ENCODE assay signal across 22 cellular contexts in the genomic region with DNA sequence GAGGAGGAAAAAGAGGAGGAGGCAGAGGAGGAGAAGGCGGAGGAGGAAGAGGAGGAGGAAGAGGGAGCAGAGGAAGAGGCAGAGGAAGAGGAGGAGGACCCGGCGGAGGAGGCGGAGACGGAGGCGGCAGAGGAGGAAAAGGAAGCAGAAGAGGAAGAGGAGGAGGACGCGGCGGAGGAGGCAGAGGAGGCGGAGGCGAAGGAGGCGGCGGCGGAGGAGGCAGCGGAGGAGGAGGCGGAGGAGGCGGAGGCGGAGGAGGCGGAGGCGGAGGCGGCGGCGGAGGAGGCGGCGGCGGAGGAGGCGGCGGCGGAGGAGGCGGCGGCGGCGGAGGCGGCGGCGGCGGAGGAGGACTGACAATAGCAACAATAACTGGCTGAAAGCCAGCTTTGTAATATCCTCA.
DNase-seq lines count a peak whose midpoint lies in the region; ATAC-seq and TF ChIP-seq lines count a peak whose summit lies in the region.
"Had no signal": no experiment of that assay in that cellular context is flagged by ENCODE, and none has a peak within 500 bp of the region (broad histone marks: within the 10 kb centered on the region; RNA-seq: fewer than 3 reads in every experiment).

No MANE protein-coding gene starts in this region.

- H2BK12ac ChIP-seq in H9 (ENCODE audit: insufficient read length, low read depth, low read length), result no peak overlapping the region

- peak overlapping the region; percentile 26 for H3K27ac Mint-ChIP-seq in stimulated activated naive CD8-positive, alpha-beta T cell treated with anti-CD3 and anti-CD28 coated beads, Interleukin-15, Interleukin-2, amounts not matched to agents 100 ng/mL and 50 ng/mL, for 24 hours
- no peak overlapping the region for H3K27ac Mint-ChIP-seq in H9
- H3K27ac Mint-ChIP-seq: HFFc6 had no signal

- H3K9me3 Mint-ChIP-seq in stimulated activated naive CD8-positive, alpha-beta T cell treated with anti-CD3 and anti-CD28 coated beads, Interleukin-15, Interleukin-2, amounts not matched to agents 100 ng/mL and 50 ng/mL, for 24 hours, result peaks cover 5% of the 10 kb centered on the region
- peaks cover 85 to 100% of the 10 kb centered on the region in 2 experiments for H3K9me3 Mint-ChIP-seq in H9

- no peak overlapping the region for H4K91ac ChIP-seq in H9 (ENCODE audit: insufficient read length, low read depth, low read length)

- H3K4ac ChIP-seq in H9 (ENCODE audit: low read depth, low read length), result no peak overlapping the region

- no peaks in the 10 kb centered on the region for H3K4me1 Mint-ChIP-seq in stimulated activated naive CD8-positive, alpha-beta T cell treated with anti-CD3 and anti-CD28 coated beads, Interleukin-15, Interleukin-2, amounts not matched to agents 100 ng/mL and 50 ng/mL, for 24 hours (ENCODE audit: low read depth)
- H3K4me1 Mint-ChIP-seq in H9, result no peaks in the 10 kb centered on the region
- H3K4me1 Mint-ChIP-seq: CD4-positive, CD25-positive, alpha-beta regulatory T cell had no signal

- H3K18ac ChIP-seq in H9 (ENCODE audit: insufficient read length, low read depth, low read length), result no peak overlapping the region

- peaks cover 7% of the 10 kb centered on the region for H3K36me3 Mint-ChIP-seq in stimulated activated naive CD8-positive, alpha-beta T cell treated with anti-CD3 and anti-CD28 coated beads, Interleukin-15, Interleukin-2, amounts not matched to agents 100 ng/mL and 50 ng/mL, for 24 hours (ENCODE audit: low read depth)
- peaks cover 22 to 43% (median 29%) of the 10 kb centered on the region in 3 experiments for H3K36me3 Mint-ChIP-seq in H9 (ENCODE audit: insufficient read depth in 1 of 3, low read depth in 3 of 3)

- no peaks in the 10 kb centered on the region for H3K36me3 ChIP-seq in RWPE2 (ENCODE audit: low read depth)
- H3K36me3 ChIP-seq: BE2C had no signal

- H4K5ac ChIP-seq in H9 (ENCODE audit: insufficient read length, low read depth, low read length), result no peak overlapping the region

- H3K4me3 ChIP-seq in RWPE2 (ENCODE audit: severe bottlenecking), result no peak overlapping the region
- H3K4me3 ChIP-seq: SK-N-MC had no signal

- no peak overlapping the region for H3K4me3 Mint-ChIP-seq in stimulated activated naive CD8-positive, alpha-beta T cell treated with anti-CD3 and anti-CD28 coated beads, Interleukin-15, Interleukin-2, amounts not matched to agents 100 ng/mL and 50 ng/mL, for 24 hours
- H3K4me3 Mint-ChIP-seq in H9, result no peak overlapping the region; a peak in 1 of 5 replicates
- H3K4me3 Mint-ChIP-seq: CD4-positive, CD25-positive, alpha-beta regulatory T cell; HFFc6 had no signal

- H4K20me1 ChIP-seq in H9 (ENCODE audit: control insufficient read depth, insufficient read depth, insufficient read length), result no peaks in the 10 kb centered on the region

- TF ChIP-seq CTCF in RWPE2 (IDR thresholded peaks at IDR 0.05; ENCODE audit: poor library complexity, severe bottlenecking) (no peak), H9 (conservative IDR thresholded peaks at IDR 0.05) (no peak)

- H2AFZ ChIP-seq in H9 (ENCODE audit: low read length), result no peak overlapping the region

- H2BK120ac ChIP-seq in H9 (ENCODE audit: low read depth, low read length, poor library complexity, severe bottlenecking), result no peak overlapping the region

- no CpG with 5 or more reads among the region's 37 CpGs for WGBS in H9 (ENCODE audit: extremely low coverage, insufficient read length, low lambda C conversion rate)

- H2BK5ac ChIP-seq in H9 (ENCODE audit: insufficient read length, low read length), result no peak overlapping the region

- H3K9me3 ChIP-seq in RWPE2 (ENCODE audit: severe bottlenecking) (no peaks in the 10 kb centered on the region), H9 (ENCODE audit: control insufficient read depth, low read depth, low read length) (peaks cover 83% of the 10 kb centered on the region)

- H3K4me1 ChIP-seq in RWPE2 (ENCODE audit: insufficient read depth, poor library complexity, severe bottlenecking) (no peaks in the 10 kb centered on the region), H9 (ENCODE audit: insufficient read depth, low read length) (no peaks in the 10 kb centered on the region)
- H3K4me1 ChIP-seq: BE2C had no signal

- H3T11ph ChIP-seq in H9 (ENCODE audit: low read length), result no peak overlapping the region

- H3K27me3 ChIP-seq in RWPE2 (ENCODE audit: insufficient read depth, poor library complexity, severe bottlenecking), result no peaks in the 10 kb centered on the region
- H3K27me3 ChIP-seq in H9 (ENCODE audit: insufficient read depth, low read length), result no peaks in the 10 kb centered on the region
- H3K27me3 ChIP-seq: BE2C had no signal

- H2AK5ac ChIP-seq in H9 (ENCODE audit: insufficient read length, low read length), result no peak overlapping the region

- no peak for ATAC-seq in stimulated activated naive CD8-positive, alpha-beta T cell treated with anti-CD3 and anti-CD28 coated beads, Interleukin-15, Interleukin-2, amounts not matched to agents 100 U/mL and 50 U/mL, for 24 hours
- ATAC-seq in RWPE2 (ENCODE audit: low read depth), result no peak
- ATAC-seq in HG03108 (IDR thresholded peaks at IDR 0.05; ENCODE audit: unreplicated experiment), result no peak
- ATAC-seq: Right ventricle myocardium inferior had no signal

- no peak overlapping the region for H2BK15ac ChIP-seq in H9 (ENCODE audit: low read depth, low read length)

- H3K9ac ChIP-seq in H9 (ENCODE audit: extremely low read depth, insufficient read length, low read length), result no peak overlapping the region
- H3K9ac ChIP-seq: KMS-11 had no signal

- H3K14ac ChIP-seq in H9 (ENCODE audit: insufficient read depth, low read length), result no peak overlapping the region

- H3K79me2 ChIP-seq in H9 (ENCODE audit: insufficient read depth, low read length), result no peaks in the 10 kb centered on the region

- no peaks in the 10 kb centered on the region for H3K27me3 Mint-ChIP-seq in stimulated activated naive CD8-positive, alpha-beta T cell treated with anti-CD3 and anti-CD28 coated beads, Interleukin-15, Interleukin-2, amounts not matched to agents 100 ng/mL and 50 ng/mL, for 24 hours
- H3K27me3 Mint-ChIP-seq in H9 (ENCODE audit: low read depth), result peaks cover 9% of the 10 kb centered on the region

- H3K4me2 ChIP-seq in H9 (ENCODE audit: insufficient read depth, insufficient read length, low read length), result no peak overlapping the region
- H3K4me2 ChIP-seq: KMS-11 had no signal

- H2BK20ac ChIP-seq in H9 (ENCODE audit: low read depth, low read length, poor library complexity, severe bottlenecking), result no peak overlapping the region

- H3K23ac ChIP-seq in H9 (ENCODE audit: insufficient read length, low read depth, low read length), result no peak overlapping the region

- no peaks in the 10 kb centered on the region for H3K79me1 ChIP-seq in H9 (ENCODE audit: insufficient read depth, low read depth, low read length, poor library complexity, severe bottlenecking)

- no peak overlapping the region for H4K8ac ChIP-seq in H9 (replicated peaks; ENCODE audit: insufficient read length, low read depth, low read length)

- no peaks in the 10 kb centered on the region for H3K23me2 ChIP-seq in H9 (ENCODE audit: insufficient read length, low read depth, low read length, poor library complexity, severe bottlenecking)

- no peak overlapping the region for H3K56ac ChIP-seq in H9 (ENCODE audit: insufficient read length, low read depth, low read length)

- H3K27ac ChIP-seq in RWPE2 (ENCODE audit: poor library complexity, severe bottlenecking) (no peak overlapping the region), H9 (ENCODE audit: insufficient read length, low read depth, low read length) (no peak overlapping the region)
- H3K27ac ChIP-seq: KMS-11, SK-N-MC had no signal

- no peak for DNase-seq in stimulated activated naive CD8-positive, alpha-beta T cell treated with anti-CD3 and anti-CD28 coated beads, Interleukin-15, Interleukin-2, amounts not matched to agents 100 U/mL and 50 U/mL, for 24 hours
- DNase-seq in RWPE2 (ENCODE audit: low spot score) (peak; percentile 16), mesenteric fat pad (ENCODE audit: low spot score) (peak; percentile 24), NCI-H446 (lab: John Stamatoyannopoulos, UW) (no peak), SK-N-DZ (ENCODE audit: low spot score) (no peak), H9 (no peak)
- DNase-seq: BE2C; CD4-positive, CD25-positive, alpha-beta regulatory T cell; DMS79 treated with DMSO at 0.1 percent for 48 hours; H7; HFFc6; NCI-H1105; NCI-H2029 treated with DMSO at 0.1 percent for 48 hours; NCI-H345; NCI-H524 treated with DMSO at 0.1 percent for 48 hours; NCI-H82; OCI-M1 had no signal

Comparison
In these comparisons a context has a peak if more than half of its experiments do, and no peak if none do; other contexts are left out.
1. DNase-seq: peak in RWPE2 (single experiment) and mesenteric fat pad (single experiment); none in stimulated activated naive CD8-positive, alpha-beta T cell treated with anti-CD3 and anti-CD28 coated beads, Interleukin-15, Interleukin-2, amounts not matched to agents 100 U/mL and 50 U/mL, for 24 hours (single experiment), NCI-H446 (0 of 2), SK-N-DZ (single experiment) and H9 (single experiment).